In genomic region chr6:10099086-10099499, GRCh38 we compare ENCODE assay signal across 9 cellular contexts.
DNase-seq lines count a peak whose midpoint lies in the region; ATAC-seq and TF ChIP-seq lines count a peak whose summit lies in the region.
"Had no signal": no experiment of that assay in that cellular context is flagged by ENCODE, and none has a peak within 500 bp of the region (broad histone marks: within the 10 kb centered on the region; RNA-seq: fewer than 3 reads in every experiment).

No MANE protein-coding gene starts in this region.

- TF ChIP-seq EP300 in suprapubic skin (IDR thresholded peaks at IDR 0.05): no peak

- H3K36me3 Mint-ChIP-seq in activated T-helper 2 cell treated with anti-CD3 and anti-CD28 coated beads, Interferon-gamma antibody, Interleukin-2, Interleukin-4, amounts not matched to agents 10 μg/mL and 5 μg/mL and 100 μg/mL, durations not matched to agents 14 hours and 24 hours and 36 hours (ENCODE audit: low read depth): no peaks in the 10 kb centered on the region

- TF ChIP-seq POLR2A in suprapubic skin (IDR thresholded peaks at IDR 0.05): no peak

- H3K4me3 ChIP-seq in suprapubic skin: peak overlapping the region; percentile 41

- intact Hi-C loops in activated T-helper 2 cell treated with anti-CD3 and anti-CD28 coated beads, Interferon-gamma antibody, Interleukin-2, Interleukin-4, amounts not matched to agents 10 μg/mL and 5 μg/mL and 100 μg/mL, durations not matched to agents 14 hours and 24 hours and 36 hours (cut with micrococcal nuclease): no loop called here

- no peak for ATAC-seq in HG02642 (IDR thresholded peaks at IDR 0.05; ENCODE audit: poor library complexity, unreplicated experiment)

- no peak for TF ChIP-seq CTCF in suprapubic skin (IDR thresholded peaks at IDR 0.05)

- peak overlapping the region; percentile 84 for H3K27ac ChIP-seq in suprapubic skin

- no peak overlapping the region for H3K27ac Mint-ChIP-seq in activated T-helper 2 cell treated with anti-CD3 and anti-CD28 coated beads, Interferon-gamma antibody, Interleukin-2, Interleukin-4, amounts not matched to agents 10 μg/mL and 5 μg/mL and 100 μg/mL, durations not matched to agents 14 hours and 24 hours and 36 hours

- peaks cover 2% of the 10 kb centered on the region for H3K9me3 Mint-ChIP-seq in activated T-helper 2 cell treated with anti-CD3 and anti-CD28 coated beads, Interferon-gamma antibody, Interleukin-2, Interleukin-4, amounts not matched to agents 10 μg/mL and 5 μg/mL and 100 μg/mL, durations not matched to agents 14 hours and 24 hours and 36 hours

- no peaks in the 10 kb centered on the region for H3K36me3 ChIP-seq in suprapubic skin

- no peak overlapping the region for H3K4me3 Mint-ChIP-seq in activated T-helper 2 cell treated with anti-CD3 and anti-CD28 coated beads, Interferon-gamma antibody, Interleukin-2, Interleukin-4, amounts not matched to agents 10 μg/mL and 5 μg/mL and 100 μg/mL, durations not matched to agents 14 hours and 24 hours and 36 hours (ENCODE audit: low read depth)

- peaks cover 28% of the 10 kb centered on the region for H3K4me1 ChIP-seq in suprapubic skin

- peak; percentile 45 for DNase-seq in NCI-H345 (lab: John Stamatoyannopoulos, UW)
- no peak for DNase-seq in NCI-H345 treated with DMSO at 0.1 percent for 48 hours (lab: John Stamatoyannopoulos, UW; ENCODE audit: unreplicated experiment)
- peak; percentile 37 for DNase-seq in SK-N-DZ (ENCODE audit: low spot score)
- DNase-seq in islet precursor cell: peak; percentile 85
- DNase-seq in suprapubic skin (ENCODE audit: low spot score in 2 of 2): peak in 1 of 2 donors; percentile 64
- no peak for DNase-seq in activated T-helper 2 cell treated with anti-CD3 and anti-CD28 coated beads, Interferon-gamma antibody, Interleukin-2, Interleukin-4, amounts not matched to agents 10 μg/mL and 5 μg/mL and 100 μg/mL, durations not matched to agents 14 hours and 24 hours and 36 hours (ENCODE audit: low spot score)
- DNase-seq in activated CD4-positive, CD25-positive, alpha-beta regulatory T cell treated with anti-CD3 and anti-CD28 coated beads, Interleukin-2, amount 50 U/mL, for 72 hours: no peak
- DNase-seq: hippocampal formation had no signal

- peaks cover 3% of the 10 kb centered on the region for H3K27me3 Mint-ChIP-seq in activated T-helper 2 cell treated with anti-CD3 and anti-CD28 coated beads, Interferon-gamma antibody, Interleukin-2, Interleukin-4, amounts not matched to agents 10 μg/mL and 5 μg/mL and 100 μg/mL, durations not matched to agents 14 hours and 24 hours and 36 hours (ENCODE audit: low read depth)

- no peaks in the 10 kb centered on the region for H3K9me3 ChIP-seq in suprapubic skin

- WGBS in suprapubic skin: 21% methylated on average over 12 of the region's 17 CpGs

- no peaks in the 10 kb centered on the region for H3K27me3 ChIP-seq in suprapubic skin

- no peaks in the 10 kb centered on the region for H3K4me1 Mint-ChIP-seq in activated T-helper 2 cell treated with anti-CD3 and anti-CD28 coated beads, Interferon-gamma antibody, Interleukin-2, Interleukin-4, amounts not matched to agents 10 μg/mL and 5 μg/mL and 100 μg/mL, durations not matched to agents 14 hours and 24 hours and 36 hours (ENCODE audit: low read depth)

Comparison
In these comparisons a context has a peak if more than half of its experiments do, and no peak if none do; other contexts are left out.
1. DNase-seq: peak in NCI-H345 (single experiment), SK-N-DZ (single experiment) and islet precursor cell (single experiment); none in NCI-H345 treated with DMSO at 0.1 percent for 48 hours (single experiment), activated T-helper 2 cell treated with anti-CD3 and anti-CD28 coated beads, Interferon-gamma antibody, Interleukin-2, Interleukin-4, amounts not matched to agents 10 μg/mL and 5 μg/mL and 100 μg/mL, durations not matched to agents 14 hours and 24 hours and 36 hours (single experiment) and activated CD4-positive, CD25-positive, alpha-beta regulatory T cell treated with anti-CD3 and anti-CD28 coated beads, Interleukin-2, amount 50 U/mL, for 72 hours (single experiment).